15 cellular contexts compared by ENCODE assay signal in the genomic region with DNA sequence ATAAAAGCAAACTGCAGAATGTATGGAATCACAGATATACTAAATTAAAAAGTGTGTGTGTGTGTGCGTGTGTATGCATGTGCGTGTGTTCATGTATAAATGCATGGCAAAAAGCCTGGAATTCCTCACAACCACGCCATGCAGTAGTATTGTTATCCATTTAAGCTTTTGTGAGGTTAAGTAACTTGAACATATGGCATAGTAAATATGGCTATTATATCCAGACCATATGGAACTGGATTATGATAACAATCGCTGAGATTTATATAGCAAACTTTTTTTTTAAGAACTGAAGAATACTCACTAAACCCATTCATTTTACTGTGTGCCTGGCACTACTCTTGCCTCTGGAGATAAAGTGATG. TPM values are rescaled to one million over a fixed set of nuclear protein-coding genes. Genes with fewer than 3 reads are reported as not detected.
DNase-seq lines count a peak whose midpoint lies in the region; ATAC-seq and TF ChIP-seq lines count a peak whose summit lies in the region.
"Had no signal": no experiment of that assay in that cellular context is flagged by ENCODE, and none has a peak within 500 bp of the region (broad histone marks: within the 10 kb centered on the region; RNA-seq: fewer than 3 reads in every experiment).

No MANE protein-coding gene starts in this region.

- peak overlapping the region; percentile 47 for H3K27ac ChIP-seq in RWPE2 (ENCODE audit: poor library complexity, severe bottlenecking)
- H3K27ac ChIP-seq in transverse colon, result peak overlapping the region in 3 of 4 donors; percentile 49 to 78 (median 59)
- H3K27ac ChIP-seq in naive thymus-derived CD4-positive, alpha-beta T cell (ENCODE audit: low read depth, low read length), result no peak overlapping the region
- H3K27ac ChIP-seq: left ventricle myocardium inferior had no signal

- in situ Hi-C loops in transverse colon (cut with MboI; ENCODE audit: low pct_ligation_motif_present in 1 of 4, low pct_unique_long_range_greater_than_20kb in 1 of 4, low sequenced_read_pairs in 3 of 4), result loop anchor here in 1 of 4 donors (25.0 kb wide), 1 partner anchor 420 kb away; a partner anchor contains a TSS

- DNase-seq in NCI-H1694 treated with DMSO at 0.1 percent for 48 hours (lab: John Stamatoyannopoulos, UW) (peak; percentile 11), NCI-H1694 (lab: John Stamatoyannopoulos, UW) (no peak), RWPE2 (ENCODE audit: low spot score) (no peak), inferior parietal cortex (ENCODE audit: extremely low spot score) (peak; percentile 22), transverse colon (no peak), type B pancreatic cell (ENCODE audit: extremely low spot score, unreplicated experiment) (no peak), cardiac septum (ENCODE audit: low spot score) (no peak)
- DNase-seq in naive thymus-derived CD4-positive, alpha-beta T cell, result no peak
- DNase-seq: 8988T; activated T-cell treated with anti-CD3 and anti-CD28 coated beads, Interleukin-2, amount 50 U/mL, for 72 hours; left ventricle myocardium inferior; NCI-H1417 treated with DMSO at 0.1 percent for 48 hours had no signal

- TF ChIP-seq CTCF in RWPE2 (IDR thresholded peaks at IDR 0.05; ENCODE audit: poor library complexity, severe bottlenecking) (no peak), transverse colon (IDR thresholded peaks at IDR 0.05) (no peak), type B pancreatic cell (conservative IDR thresholded peaks at IDR 0.05) (no peak)

- H3K27me3 Mint-ChIP-seq in type B pancreatic cell, result no peaks in the 10 kb centered on the region
- peaks cover 7 to 20% (median 13%) of the 10 kb centered on the region in 5 donors for H3K27me3 Mint-ChIP-seq in naive thymus-derived CD4-positive, alpha-beta T cell

- H3K36me3 Mint-ChIP-seq in type B pancreatic cell, result no peaks in the 10 kb centered on the region
- no peaks in the 10 kb centered on the region for H3K36me3 Mint-ChIP-seq in naive thymus-derived CD4-positive, alpha-beta T cell
- H3K36me3 Mint-ChIP-seq: activated naive CD4-positive, alpha-beta T cell treated with anti-CD3 and anti-CD28 coated beads, Interleukin-2, amount 50 U/mL, for 24 hours had no signal

- CTCF ChIA-PET in naive thymus-derived CD4-positive, alpha-beta T cell (lab: Charles Lee), result no interaction called here

- H3K9me3 ChIP-seq in RWPE2 (ENCODE audit: severe bottlenecking) (no peaks in the 10 kb centered on the region), transverse colon (no peaks in the 10 kb centered on the region)
- no peaks in the 10 kb centered on the region for H3K9me3 ChIP-seq in naive thymus-derived CD4-positive, alpha-beta T cell (ENCODE audit: control insufficient read depth in 2 of 3, low read length in 3 of 3)
- H3K9me3 ChIP-seq: left ventricle myocardium inferior, stomach had no signal

- ATAC-seq in RWPE2 (ENCODE audit: low read depth), result peak; percentile 18
- no peak for ATAC-seq in naive thymus-derived CD4-positive, alpha-beta T cell
- ATAC-seq: activated T-cell treated with anti-CD3 and anti-CD28 coated beads, Interleukin-2, amount 50 U/mL, for 72 hours had no signal

- no peaks in the 10 kb centered on the region for H3K4me1 Mint-ChIP-seq in type B pancreatic cell (ENCODE audit: unreplicated experiment)
- H3K4me1 Mint-ChIP-seq in naive thymus-derived CD4-positive, alpha-beta T cell, result no peaks in the 10 kb centered on the region
- H3K4me1 Mint-ChIP-seq: activated naive CD4-positive, alpha-beta T cell treated with anti-CD3 and anti-CD28 coated beads, Interleukin-2, amount 50 U/mL, for 24 hours; B cell had no signal

- H3K36me3 ChIP-seq in RWPE2 (ENCODE audit: low read depth) (no peaks in the 10 kb centered on the region), transverse colon (no peaks in the 10 kb centered on the region)
- no peaks in the 10 kb centered on the region for H3K36me3 ChIP-seq in naive thymus-derived CD4-positive, alpha-beta T cell (ENCODE audit: control insufficient read depth in 2 of 3, insufficient read depth in 3 of 3, low read length in 3 of 3)
- H3K36me3 ChIP-seq: left ventricle myocardium inferior, stomach had no signal

- POLR2A ChIA-PET in naive thymus-derived CD4-positive, alpha-beta T cell (lab: Charles Lee), result no interaction called here

- no peak for TF ChIP-seq POLR2A in transverse colon (IDR thresholded peaks at IDR 0.05)

- H3K4me1 ChIP-seq in RWPE2 (ENCODE audit: insufficient read depth, poor library complexity, severe bottlenecking) (peaks cover 37% of the 10 kb centered on the region), transverse colon (peaks cover 4 to 13% (median 10%) of the 10 kb centered on the region in 4 donors)
- no peaks in the 10 kb centered on the region for H3K4me1 ChIP-seq in naive thymus-derived CD4-positive, alpha-beta T cell (ENCODE audit: control insufficient read depth in 2 of 2, insufficient read depth in 2 of 2, low read length in 2 of 2)

- no peak overlapping the region for H3K4me3 Mint-ChIP-seq in type B pancreatic cell
- H3K4me3 Mint-ChIP-seq in naive thymus-derived CD4-positive, alpha-beta T cell, result no peak overlapping the region
- H3K4me3 Mint-ChIP-seq: activated naive CD4-positive, alpha-beta T cell treated with anti-CD3 and anti-CD28 coated beads, Interleukin-2, amount 50 U/mL, for 24 hours; activated T-cell treated with anti-CD3 and anti-CD28 coated beads, Interleukin-2, amount 50 U/mL, for 72 hours; B cell had no signal

- no peak for TF ChIP-seq EP300 in transverse colon (IDR thresholded peaks at IDR 0.05; ENCODE audit: low read depth)

- H3K27ac Mint-ChIP-seq in type B pancreatic cell, result no peak overlapping the region
- H3K27ac Mint-ChIP-seq in naive thymus-derived CD4-positive, alpha-beta T cell, result no peak overlapping the region
- H3K27ac Mint-ChIP-seq: activated naive CD4-positive, alpha-beta T cell treated with anti-CD3 and anti-CD28 coated beads, Interleukin-2, amount 50 U/mL, for 24 hours; activated T-cell treated with anti-CD3 and anti-CD28 coated beads, Interleukin-2, amount 50 U/mL, for 72 hours; B cell had no signal

- H3K27me3 ChIP-seq in RWPE2 (ENCODE audit: insufficient read depth, poor library complexity, severe bottlenecking) (no peaks in the 10 kb centered on the region), transverse colon (no peaks in the 10 kb centered on the region)
- no peaks in the 10 kb centered on the region for H3K27me3 ChIP-seq in naive thymus-derived CD4-positive, alpha-beta T cell (ENCODE audit: control insufficient read depth in 2 of 2, insufficient read depth in 2 of 2, low read length in 2 of 2)

- intact Hi-C loops in transverse colon (cut with DNase I; ENCODE audit: low total_unique reads) (no loop called here), cardiac septum (cut with DNase I) (no loop called here)
- intact Hi-C loops in naive thymus-derived CD4-positive, alpha-beta T cell (cut with micrococcal nuclease), result no loop called here

- no peaks in the 10 kb centered on the region for H3K9me3 Mint-ChIP-seq in type B pancreatic cell
- no peaks in the 10 kb centered on the region for H3K9me3 Mint-ChIP-seq in naive thymus-derived CD4-positive, alpha-beta T cell
- H3K9me3 Mint-ChIP-seq: activated naive CD4-positive, alpha-beta T cell treated with anti-CD3 and anti-CD28 coated beads, Interleukin-2, amount 50 U/mL, for 24 hours; activated T-cell treated with anti-CD3 and anti-CD28 coated beads, Interleukin-2, amount 50 U/mL, for 72 hours had no signal

- 33 to 35% methylated on average over 3 to 4 of the region's 4 CpGs for WGBS in transverse colon (ENCODE audit: low coverage in 1 of 2), 2 donors

- H3K4me3 ChIP-seq in RWPE2 (ENCODE audit: severe bottlenecking), result no peak overlapping the region
- no peak overlapping the region for H3K4me3 ChIP-seq in transverse colon
- H3K4me3 ChIP-seq in naive thymus-derived CD4-positive, alpha-beta T cell (ENCODE audit: low read length), result no peak overlapping the region
- H3K4me3 ChIP-seq: left ventricle myocardium inferior, stomach had no signal

RNA-seq across cellular contexts. Expression of a gene that starts 22.3 kb away (rescaled TPM):
- total RNA-seq in transverse colon (1 to 10 TPM in 2 of 4 donors, under 1 TPM in 2; 0.20 to 7.1 (median 1.9) TPM), type B pancreatic cell (ENCODE audit: low replicate concordance) (10.1 and 14.4 TPM in 2 replicates), cardiac septum (10.3 TPM)
- under 1 TPM in 4 of 5 experiments, not detected in 1; 0.10 to 0.45 (median 0.22) TPM for total RNA-seq in naive thymus-derived CD4-positive, alpha-beta T cell
- not detected for polyA plus RNA-seq in naive thymus-derived CD4-positive, alpha-beta T cell

Comparison
In these comparisons a context has a peak if more than half of its experiments do, and no peak if none do; other contexts are left out.
1. DNase-seq: peak in NCI-H1694 treated with DMSO at 0.1 percent for 48 hours (single experiment) and inferior parietal cortex (single experiment); none in NCI-H1694 (single experiment), RWPE2 (single experiment), transverse colon (single experiment), type B pancreatic cell (single experiment), cardiac septum (single experiment) and naive thymus-derived CD4-positive, alpha-beta T cell (0 of 9).